10 cellular contexts compared by ENCODE assay signal in the genomic region with DNA sequence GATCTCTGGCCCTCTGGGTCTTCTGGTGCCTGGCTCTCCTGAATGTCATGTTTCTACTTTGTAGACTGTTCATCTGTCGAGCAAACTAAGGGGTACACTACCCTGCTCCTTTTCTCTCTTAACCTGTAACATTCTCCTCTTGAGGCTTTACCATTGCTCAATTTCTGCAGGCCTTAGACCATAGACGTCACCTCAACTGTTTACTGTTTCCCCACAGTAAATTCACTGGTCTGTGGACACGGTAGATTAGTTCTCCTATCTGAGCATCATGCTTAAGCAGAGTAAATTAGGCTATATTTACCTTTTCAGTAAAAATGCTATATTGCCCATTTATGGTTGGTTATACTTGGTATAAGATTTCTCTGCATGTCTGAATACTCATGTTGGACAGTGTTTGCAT.
"Had no signal": no experiment of that assay in that cellular context is flagged by ENCODE, and none has a peak within 500 bp of the region (broad histone marks: within the 10 kb centered on the region; RNA-seq: fewer than 3 reads in every experiment).

No MANE protein-coding gene starts in this region.

- DNase-seq: activated CD4-positive, CD25-positive, alpha-beta regulatory T cell treated with anti-CD3 and anti-CD28 coated beads, Interleukin-2, amount 50 U/mL, for 72 hours; activated naive CD4-positive, alpha-beta T cell treated with anti-CD3 and anti-CD28 coated beads, Interleukin-2, amount 50 U/mL, for 16 hours; caudate nucleus; hypothalamus; left ventricle myocardium superior; psoas muscle; spleen; T-helper 9 cell had no signal

- H3K4me1 ChIP-seq: psoas muscle had no signal

- H3K27me3 ChIP-seq: spleen had no signal

- H3K4me3 ChIP-seq: psoas muscle, spleen had no signal

- H3K27ac ChIP-seq: psoas muscle, spleen had no signal

- ATAC-seq: esophagus mucosa, left ventricle myocardium superior, psoas muscle, sciatic nerve had no signal

- H3K9me3 ChIP-seq: psoas muscle, spleen had no signal
